Comparison of ENCODE assay signal across 8 cellular contexts in the genomic region with DNA sequence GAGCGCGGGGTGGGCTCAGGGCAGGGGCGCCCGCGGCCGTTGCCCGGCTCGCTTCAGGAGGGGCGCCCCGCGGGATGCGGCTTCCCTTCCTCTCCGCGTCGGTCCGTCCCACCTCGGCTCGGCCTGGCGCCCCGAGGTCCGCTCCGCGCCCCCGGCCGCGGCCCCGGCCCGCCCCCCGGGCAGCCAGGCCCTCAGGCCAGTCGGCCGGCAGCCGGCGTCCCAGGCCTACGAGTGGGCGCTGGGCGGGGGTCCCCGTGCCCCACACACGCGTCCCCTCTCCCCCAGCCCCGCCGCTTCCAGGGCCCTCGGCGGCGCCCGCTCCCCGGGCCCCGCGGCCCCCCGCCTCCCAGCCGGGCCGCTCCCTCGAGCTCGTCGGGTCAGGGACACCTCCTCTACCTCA. TPM values are rescaled to one million over a fixed set of nuclear protein-coding genes. Genes with fewer than 3 reads are reported as not detected.
DNase-seq lines count a peak whose midpoint lies in the region; ATAC-seq and TF ChIP-seq lines count a peak whose summit lies in the region.
"Not testable (repeated sequence)": the region's sequence is repeated elsewhere in the genome, so short reads cannot be mapped to it uniquely, and the experiment has no call there.

No MANE protein-coding gene starts in this region.

- H3K9me3 ChIP-seq in HUES64 (ENCODE audit: insufficient read depth, low read depth, low read length): not testable (repeated sequence)

- DNase-seq in AG08396 (ENCODE audit: low spot score) (peak; percentile 23), ecto neural progenitor cell (ENCODE audit: low spot score) (peak; percentile 78)
- DNase-seq in activated CD4-positive, alpha-beta memory T cell treated with anti-CD3 and anti-CD28 coated beads for 36 hours; kidney epithelial cell (ENCODE audit: low read depth): not testable (repeated sequence)

- POLR2A ChIA-PET in activated CD4-positive, alpha-beta memory T cell treated with anti-CD3 and anti-CD28 coated beads for 36 hours (lab: Charles Lee): not testable (repeated sequence)

- CTCF ChIA-PET in activated CD4-positive, alpha-beta memory T cell treated with anti-CD3 and anti-CD28 coated beads for 36 hours (lab: Charles Lee): interaction anchor here (0.6 kb wide), 1 partner anchor 1532 kb away, joined by 4 read pairs; no protein-coding TSS in a partner anchor

- H3K4me1 Mint-ChIP-seq in activated CD4-positive, alpha-beta memory T cell treated with anti-CD3 and anti-CD28 coated beads for 36 hours (ENCODE audit: low read depth): not testable (repeated sequence)

- not testable (repeated sequence) for H3K27ac Mint-ChIP-seq in activated CD4-positive, alpha-beta memory T cell treated with anti-CD3 and anti-CD28 coated beads for 36 hours

- H3K27ac ChIP-seq in HUES64 (ENCODE audit: low read depth, low read length); rectal smooth muscle tissue (ENCODE audit: low read depth, low read length): not testable (repeated sequence)

- TF ChIP-seq CTCF in kidney epithelial cell (IDR thresholded peaks at IDR 0.05; ENCODE audit: insufficient read depth, low read length, poor library complexity, severe bottlenecking): not testable (repeated sequence)

- not testable (repeated sequence) for H3K36me3 Mint-ChIP-seq in activated CD4-positive, alpha-beta memory T cell treated with anti-CD3 and anti-CD28 coated beads for 36 hours

- not testable (repeated sequence) for H3K4me1 ChIP-seq in HUES64 (ENCODE audit: insufficient read depth, low read length); rectal smooth muscle tissue (ENCODE audit: control insufficient read depth, insufficient read depth, low read length)

- peak overlapping the region; percentile 52; the same call in 1 of the 2 replicates for H3K9ac ChIP-seq in HUES64 (ENCODE audit: low read depth, low read length)
- H3K9ac ChIP-seq in rectal smooth muscle tissue (ENCODE audit: low read length): not testable (repeated sequence)

- H3K9me3 Mint-ChIP-seq in activated CD4-positive, alpha-beta memory T cell treated with anti-CD3 and anti-CD28 coated beads for 36 hours: not testable (repeated sequence)

- 0% methylated on average over 33 of the region's 54 CpGs for WGBS in HUES64

- not testable (repeated sequence) for H3K36me3 ChIP-seq in HUES64 (ENCODE audit: insufficient read depth, low read length); kidney epithelial cell (ENCODE audit: control insufficient read depth, insufficient read depth, low read length); rectal smooth muscle tissue (ENCODE audit: control insufficient read depth, insufficient read depth, low read length)

- ATAC-seq in GM19023 (IDR thresholded peaks at IDR 0.05; ENCODE audit: unreplicated experiment) (peak; percentile 47), HG02678 (IDR thresholded peaks at IDR 0.05; ENCODE audit: unreplicated experiment) (peak; percentile 36)

- not testable (repeated sequence) for H3K27me3 ChIP-seq in HUES64 (ENCODE audit: insufficient read depth, low read length); kidney epithelial cell (ENCODE audit: control insufficient read depth, insufficient read depth, low read length); rectal smooth muscle tissue (ENCODE audit: control insufficient read depth, insufficient read depth, low read length)

- H3K4me3 ChIP-seq in HUES64 (ENCODE audit: low read length) (peak overlapping the region; percentile 51), kidney epithelial cell (ENCODE audit: low read depth, low read length) (peak overlapping the region; percentile 43), rectal smooth muscle tissue (ENCODE audit: low read length) (peak overlapping the region; percentile 68)

- peak overlapping the region; percentile 84 for H3K4me3 Mint-ChIP-seq in activated CD4-positive, alpha-beta memory T cell treated with anti-CD3 and anti-CD28 coated beads for 36 hours

- intact Hi-C loops in activated CD4-positive, alpha-beta memory T cell treated with anti-CD3 and anti-CD28 coated beads for 36 hours (cut with micrococcal nuclease): not testable (repeated sequence)

- not testable (repeated sequence) for H3K27me3 Mint-ChIP-seq in activated CD4-positive, alpha-beta memory T cell treated with anti-CD3 and anti-CD28 coated beads for 36 hours

RNA-seq across cellular contexts. Expression of a gene that starts 31.6 kb away (rescaled TPM):
- polyA plus RNA-seq in HUES64 (2013, experiment 1 of 2): 30.6 TPM
- 31.4 TPM for polyA plus RNA-seq in HUES64 (2013, experiment 2 of 2)
- 10 to 100 TPM; 57.3 to 63.8 TPM for total RNA-seq in activated CD4-positive, alpha-beta memory T cell treated with anti-CD3 and anti-CD28 coated beads for 36 hours
- total RNA-seq in kidney epithelial cell: 56.2 and 64.5 TPM in 2 replicates
